8 cellular contexts compared by ENCODE assay signal in genomic region chr7:158331826-158332450, GRCh38.
A peak's percentile ranks its signal among the peaks of the same experiment; 100 is the strongest.
DNase-seq lines count a peak whose midpoint lies in the region; ATAC-seq, FAIRE-seq and TF ChIP-seq lines count a peak whose summit lies in the region.
"Not testable (repeated sequence)": the region's sequence is repeated elsewhere in the genome, so short reads cannot be mapped to it uniquely, and the experiment has no call there.

No MANE protein-coding gene starts in this region.

- H3F3A ChIP-seq in neural cell (ENCODE audit: insufficient read depth, low read length, poor library complexity, severe bottlenecking) = not testable (repeated sequence)

- CTCF ChIA-PET in CD8-positive, alpha-beta memory T cell (lab: Charles Lee); activated CD8-positive, alpha-beta T cell treated with anti-CD3 and anti-CD28 coated beads, Interleukin-2, amount 10 ng/mL, durations not matched to agents 7 days and 5 days (lab: Charles Lee): not testable (repeated sequence)
- CTCF ChIA-PET in H1 (lab: Charles Lee; ENCODE audit: partially characterized antibody) = interaction anchor here (0.8 to 1.1 kb wide), 3 partner anchors 22 to 280 kb away, joined by 3 to 5 read pairs (median 3); no protein-coding TSS in a partner anchor

- H3K4me1 ChIP-seq in CD8-positive, alpha-beta memory T cell (ENCODE audit: insufficient read depth, low read length); H1 (replicated peaks in 1 of 4; ENCODE audit: control insufficient read depth in 3 of 4, insufficient read depth in 4 of 4, low read length in 3 of 4); spleen; vagina: not testable (repeated sequence)

- not testable (repeated sequence) for H3K23me2 ChIP-seq in H1 (ENCODE audit: low read depth, low read length)

- H2AK5ac ChIP-seq in H1 (ENCODE audit: low read depth, low read length) = not testable (repeated sequence)

- not testable (repeated sequence) for TF ChIP-seq CTCF in H1 (IDR thresholded peaks at IDR 0.05; ENCODE audit: control extremely low read depth in 1 of 3, insufficient read depth in 1 of 3, low read depth in 1 of 3, low read length in 3 of 3); neural cell (IDR thresholded peaks at IDR 0.05; ENCODE audit: poor library complexity, severe bottlenecking); spleen (IDR thresholded peaks at IDR 0.05 in 8 of 11, conservative IDR thresholded peaks at IDR 0.05 in 3 of 11); vagina (IDR thresholded peaks at IDR 0.05)

- not testable (repeated sequence) for TF ChIP-seq EP300 in H1 (IDR thresholded peaks at IDR 0.05; ENCODE audit: borderline replicate concordance in 1 of 2, low read depth in 2 of 2, low read length in 2 of 2); neural cell (conservative IDR thresholded peaks at IDR 0.05; ENCODE audit: poor library complexity, severe bottlenecking)

- H3K4me3 Mint-ChIP-seq in CD8-positive, alpha-beta memory T cell; activated CD8-positive, alpha-beta T cell treated with anti-CD3 and anti-CD28 coated beads, Interleukin-2, amount 10 ng/mL, durations not matched to agents 7 days and 5 days; activated naive CD8-positive, alpha-beta T cell treated with anti-CD3 and anti-CD28 coated beads, Interleukin-2, amount 50 U/mL, for 24 hours: not testable (repeated sequence)

- H3K9me3 Mint-ChIP-seq in CD8-positive, alpha-beta memory T cell = peaks cover 0 to 27% (median 14%) of the 10 kb centered on the region in 5 donors
- H3K9me3 Mint-ChIP-seq in activated CD8-positive, alpha-beta T cell treated with anti-CD3 and anti-CD28 coated beads, Interleukin-2, amount 10 ng/mL, durations not matched to agents 7 days and 5 days (ENCODE audit: insufficient read depth) = peaks cover 29% of the 10 kb centered on the region
- peaks cover 37% of the 10 kb centered on the region for H3K9me3 Mint-ChIP-seq in activated naive CD8-positive, alpha-beta T cell treated with anti-CD3 and anti-CD28 coated beads, Interleukin-2, amount 50 U/mL, for 24 hours

- not testable (repeated sequence) for H3K4me2 ChIP-seq in H1 (ENCODE audit: insufficient read depth in 1 of 2, low read depth in 2 of 2, low read length in 2 of 2); neural cell (ENCODE audit: low read length)

- not testable (repeated sequence) for H3K27me3 ChIP-seq in CD8-positive, alpha-beta memory T cell (ENCODE audit: insufficient read depth, low read length, poor library complexity, severe bottlenecking); H1 (replicated peaks in 1 of 4; ENCODE audit: control insufficient read depth in 3 of 4, extremely low read depth in 1 of 4, insufficient read depth in 3 of 4, low read length in 3 of 4); neural cell (ENCODE audit: insufficient read depth, low read depth, low read length); spleen (replicated peaks in 1 of 7); vagina

- H3K9me3 ChIP-seq in CD8-positive, alpha-beta memory T cell (ENCODE audit: low read length); neural cell (ENCODE audit: low read length); vagina: not testable (repeated sequence)
- peaks cover 17 to 30% of the 10 kb centered on the region in 2 experiments for H3K9me3 ChIP-seq in H1 (ENCODE audit: insufficient read depth in 2 of 2, low read depth in 1 of 2, low read length in 1 of 2)
- H3K9me3 ChIP-seq in spleen = peaks cover 0 to 36% (median 2%) of the 10 kb centered on the region in 8 donors

- H3K27ac Mint-ChIP-seq in CD8-positive, alpha-beta memory T cell = peak overlapping the region in 6 of 8 donors; percentile 9 to 90 (median 19)
- H3K27ac Mint-ChIP-seq in activated CD8-positive, alpha-beta T cell treated with anti-CD3 and anti-CD28 coated beads, Interleukin-2, amount 10 ng/mL, durations not matched to agents 7 days and 5 days = not testable (repeated sequence)
- peak overlapping the region; percentile 37 for H3K27ac Mint-ChIP-seq in activated naive CD8-positive, alpha-beta T cell treated with anti-CD3 and anti-CD28 coated beads, Interleukin-2, amount 50 U/mL, for 24 hours

- H3K79me1 ChIP-seq in H1 (ENCODE audit: low read depth, low read length) = not testable (repeated sequence)

- H3K56ac ChIP-seq in H1 (replicated peaks; ENCODE audit: insufficient read length, low read depth, low read length) = not testable (repeated sequence)

- ATAC-seq in activated CD8-positive, alpha-beta T cell treated with anti-CD3 and anti-CD28 coated beads, Interleukin-2, amount 10 ng/mL, durations not matched to agents 7 days and 5 days; activated naive CD8-positive, alpha-beta T cell treated with anti-CD3 and anti-CD28 coated beads, Interleukin-2, amount 50 U/mL, for 24 hours: not testable (repeated sequence)

- not testable (repeated sequence) for H3K36me3 ChIP-seq in CD8-positive, alpha-beta memory T cell (ENCODE audit: insufficient read depth, low read length); H1 (ENCODE audit: control insufficient read depth in 2 of 4, insufficient read depth in 4 of 4, low read length in 3 of 4); neural cell (ENCODE audit: insufficient read depth, low read length); spleen; vagina

- not testable (repeated sequence) for H4K20me1 ChIP-seq in H1 (replicated peaks in 1 of 2; ENCODE audit: control insufficient read depth in 1 of 2, insufficient read depth in 2 of 2, low read length in 2 of 2); neural cell (ENCODE audit: insufficient read depth)

- not testable (repeated sequence) for H3K9me2 ChIP-seq in neural cell (ENCODE audit: insufficient read depth, low read length)

- H3K27me3 Mint-ChIP-seq in CD8-positive, alpha-beta memory T cell; activated CD8-positive, alpha-beta T cell treated with anti-CD3 and anti-CD28 coated beads, Interleukin-2, amount 10 ng/mL, durations not matched to agents 7 days and 5 days (ENCODE audit: low read depth); activated naive CD8-positive, alpha-beta T cell treated with anti-CD3 and anti-CD28 coated beads, Interleukin-2, amount 50 U/mL, for 24 hours: not testable (repeated sequence)

- H2BK120ac ChIP-seq in H1 (replicated peaks; ENCODE audit: low read depth, low read length) = not testable (repeated sequence)

- H3K4ac ChIP-seq in H1 (replicated peaks; ENCODE audit: insufficient read length, low read depth, low read length) = not testable (repeated sequence)

- not testable (repeated sequence) for H3K4me3 ChIP-seq in CD8-positive, alpha-beta memory T cell (ENCODE audit: low read length); H1 (ENCODE audit: extremely low read depth in 1 of 4, insufficient read depth in 2 of 4, low read depth in 3 of 4, low read length in 4 of 4); neural cell (ENCODE audit: low read length); spleen; vagina

- H2BK15ac ChIP-seq in H1 (ENCODE audit: low read length) = 0 out of 2 replicates have a peak overlapping the region, but pooled peaks have one; percentile 29

- WGBS in H1 (ENCODE audit: extremely low coverage in 1 of 2, insufficient coverage in 1 of 2, insufficient read length in 1 of 2, insufficient replicate concordance in 2 of 2, low coverage in 1 of 2, low lambda C conversion rate in 2 of 2, missing lambda C conversion rate in 1 of 2), 2 experiments = 90% methylated on average over 18 of the region's 18 CpGs; no CpG with 5 or more reads in 1 of the 2 experiments
- WGBS in spleen, 5 donors = 88 to 93% (median 91%) methylated on average over 18 of the region's 18 CpGs

- FAIRE-seq in H1 (lab: Jason Lieb, UNC) = not testable (repeated sequence)

- H2BK5ac ChIP-seq in H1 (ENCODE audit: low read depth, low read length) = not testable (repeated sequence)

- H3K4me1 Mint-ChIP-seq in CD8-positive, alpha-beta memory T cell; activated CD8-positive, alpha-beta T cell treated with anti-CD3 and anti-CD28 coated beads, Interleukin-2, amount 10 ng/mL, durations not matched to agents 7 days and 5 days (ENCODE audit: low read depth); activated naive CD8-positive, alpha-beta T cell treated with anti-CD3 and anti-CD28 coated beads, Interleukin-2, amount 50 U/mL, for 24 hours: not testable (repeated sequence)

- not testable (repeated sequence) for H4K5ac ChIP-seq in H1 (ENCODE audit: insufficient read length, low read depth, low read length)

- DNase-seq in CD8-positive, alpha-beta memory T cell; activated naive CD8-positive, alpha-beta T cell treated with anti-CD3 and anti-CD28 coated beads, Interleukin-2, amount 50 U/mL, for 24 hours; H1 (ENCODE audit: low read depth in 1 of 2, low spot score in 2 of 2): not testable (repeated sequence)
- DNase-seq in activated CD8-positive, alpha-beta T cell treated with anti-CD3 and anti-CD28 coated beads, Interleukin-2, amount 10 ng/mL, durations not matched to agents 7 days and 5 days = peak; percentile 14
- DNase-seq in islet precursor cell (peak; percentile 21), spleen (peak; percentile 54), vagina (ENCODE audit: extremely low spot score in 2 of 2) (peak; percentile 77 to 96)

- not testable (repeated sequence) for H3K36me3 Mint-ChIP-seq in CD8-positive, alpha-beta memory T cell
- H3K36me3 Mint-ChIP-seq in activated CD8-positive, alpha-beta T cell treated with anti-CD3 and anti-CD28 coated beads, Interleukin-2, amount 10 ng/mL, durations not matched to agents 7 days and 5 days (ENCODE audit: low read depth) = peaks cover 16% of the 10 kb centered on the region
- peaks cover 15% of the 10 kb centered on the region for H3K36me3 Mint-ChIP-seq in activated naive CD8-positive, alpha-beta T cell treated with anti-CD3 and anti-CD28 coated beads, Interleukin-2, amount 50 U/mL, for 24 hours (ENCODE audit: low read depth)

- intact Hi-C loops in spleen (cut with DNase I; ENCODE audit: low total_unique reads); vagina (cut with DNase I): not testable (repeated sequence)

- not testable (repeated sequence) for H3K18ac ChIP-seq in H1 (ENCODE audit: extremely low read depth, low read length)

- H4K91ac ChIP-seq in H1 (replicated peaks; ENCODE audit: insufficient read length, low read length) = not testable (repeated sequence)

- H2BK12ac ChIP-seq in H1 (ENCODE audit: low read depth, low read length) = not testable (repeated sequence)

- not testable (repeated sequence) for H3K79me2 ChIP-seq in H1 (ENCODE audit: control insufficient read depth in 1 of 2, insufficient read depth in 2 of 2, low read length in 2 of 2); neural cell (replicated peaks; ENCODE audit: insufficient read depth, low read length)

- H3K9ac ChIP-seq in H1 (replicated peaks in 1 of 4; ENCODE audit: extremely low read depth in 1 of 4, low read depth in 3 of 4, low read length in 3 of 4); neural cell (ENCODE audit: low read length): not testable (repeated sequence)

- H3K23ac ChIP-seq in H1 (ENCODE audit: insufficient read length) = not testable (repeated sequence)

- POLR2A ChIA-PET in CD8-positive, alpha-beta memory T cell (lab: Charles Lee); activated CD8-positive, alpha-beta T cell treated with anti-CD3 and anti-CD28 coated beads, Interleukin-2, amount 10 ng/mL, durations not matched to agents 7 days and 5 days (lab: Charles Lee); H1 (lab: Charles Lee; ENCODE audit: partially characterized antibody): not testable (repeated sequence)

- TF ChIP-seq RAD21 in H1 (IDR thresholded peaks at IDR 0.05 in 1 of 2, conservative IDR thresholded peaks at IDR 0.05 in 1 of 2; ENCODE audit: low read depth in 2 of 2, low read length in 2 of 2); neural cell (conservative IDR thresholded peaks at IDR 0.05): not testable (repeated sequence)

- not testable (repeated sequence) for H4K8ac ChIP-seq in H1 (ENCODE audit: extremely low read depth, insufficient read depth, low read length)

- H3K27ac ChIP-seq in CD8-positive, alpha-beta memory T cell (ENCODE audit: low read depth, low read length); H1 (ENCODE audit: low read depth, low read length); neural cell (ENCODE audit: low read length); spleen; vagina: not testable (repeated sequence)

- TF ChIP-seq POLR2A in H1 (IDR thresholded peaks at IDR 0.05; ENCODE audit: control extremely low read depth in 1 of 2, low read depth in 2 of 2, low read length in 2 of 2); spleen (IDR thresholded peaks at IDR 0.05); vagina (IDR thresholded peaks at IDR 0.05): not testable (repeated sequence)

- not testable (repeated sequence) for H2BK20ac ChIP-seq in H1 (ENCODE audit: low read length)

- not testable (repeated sequence) for H2AFZ ChIP-seq in H1 (ENCODE audit: low read length); neural cell (ENCODE audit: low read depth, low read length)

- H3K14ac ChIP-seq in H1 (ENCODE audit: insufficient read length) = not testable (repeated sequence)
